Comparison of ENCODE assay signal across 8 cellular contexts in the genomic region with DNA sequence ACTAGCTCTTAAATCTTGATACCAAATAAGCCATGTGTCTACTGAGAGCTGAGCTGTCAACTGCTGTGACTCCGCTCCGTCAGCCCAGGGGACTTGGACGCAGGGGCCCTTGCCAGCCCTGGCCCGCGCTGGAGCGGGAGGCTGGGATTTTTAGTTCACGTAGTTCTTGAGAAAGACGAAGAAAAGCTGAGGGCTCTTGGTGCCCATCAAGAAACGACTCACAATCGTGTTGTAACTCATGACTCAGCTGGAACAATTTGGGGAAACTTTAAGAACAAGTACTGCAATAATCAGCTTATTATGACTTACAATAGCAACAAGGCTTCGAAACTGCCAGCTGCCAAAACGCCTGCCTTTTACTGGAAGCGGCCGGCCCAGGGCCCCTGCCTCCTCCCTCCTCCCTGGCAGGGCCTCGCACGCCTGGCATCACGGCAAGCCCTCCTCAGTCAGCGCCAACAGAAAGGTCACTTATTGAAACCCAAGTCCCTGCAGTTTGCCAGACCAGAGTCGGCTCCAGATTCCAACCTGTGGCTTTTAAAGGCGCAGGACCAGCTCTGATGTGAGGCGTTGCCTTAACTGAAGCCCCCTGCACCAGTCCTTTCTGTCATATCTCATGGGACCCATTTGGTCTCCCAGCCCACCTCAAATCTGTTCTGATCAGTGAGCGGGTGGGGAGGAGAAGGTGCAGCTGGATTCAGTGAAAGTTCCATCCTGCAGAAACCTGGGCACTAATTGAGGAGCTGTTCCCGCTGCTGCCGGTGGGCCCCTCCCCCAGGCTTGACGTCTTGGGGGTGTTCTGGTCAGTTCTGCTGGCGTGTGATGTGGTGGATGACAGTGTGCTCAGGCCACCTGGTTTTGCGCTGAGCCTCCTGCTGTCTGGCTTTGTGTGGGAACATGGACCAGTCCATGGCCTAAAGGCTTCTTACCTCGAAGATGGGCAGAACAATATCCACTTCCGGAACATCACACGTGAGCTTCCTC.
DNase-seq lines count a peak whose midpoint lies in the region; ATAC-seq and TF ChIP-seq lines count a peak whose summit lies in the region.

No MANE protein-coding gene starts in this region.

- peaks cover 34% of the 10 kb centered on the region for H3K79me2 ChIP-seq in GM23248 (ENCODE audit: insufficient read depth)

- H3K36me3 Mint-ChIP-seq in endodermal cell (ENCODE audit: low read depth) = peaks cover 32% of the 10 kb centered on the region

- WGBS in GM23248 (ENCODE audit: low coverage in 1 of 2, low lambda C conversion rate in 2 of 2, missing lambda C conversion rate in 2 of 2), 2 experiments = 17 to 19% methylated on average over 30 of the region's 30 CpGs
- 93% methylated on average over 21 to 30 of the region's 30 CpGs for WGBS in endodermal cell (ENCODE audit: insufficient coverage in 1 of 2, insufficient read length in 1 of 2), 2 experiments
- WGBS in upper lobe of left lung, 2 donors = 37 to 50% methylated on average over 24 to 30 of the region's 30 CpGs

- no peaks in the 10 kb centered on the region for H4K20me1 ChIP-seq in GM23248 (ENCODE audit: insufficient read depth)

- H3K4me1 ChIP-seq in GM23248 (ENCODE audit: insufficient read depth) = peaks cover 27% of the 10 kb centered on the region
- peaks cover 4% of the 10 kb centered on the region for H3K4me1 ChIP-seq in endodermal cell (ENCODE audit: control insufficient read depth, insufficient read depth, low read length)
- H3K4me1 ChIP-seq in mucosa of descending colon (ENCODE audit: low read depth) = peaks cover 10% of the 10 kb centered on the region
- H3K4me1 ChIP-seq in upper lobe of left lung = peaks cover 51 to 63% (median 54%) of the 10 kb centered on the region in 4 donors

- H3K9me3 Mint-ChIP-seq in endodermal cell = no peaks in the 10 kb centered on the region

- peaks cover 32% of the 10 kb centered on the region for H3F3A ChIP-seq in GM23248 (ENCODE audit: insufficient read depth)

- intact Hi-C loops in mucosa of descending colon (cut with DNase I, micrococcal nuclease) = no loop called here

- H3K27me3 Mint-ChIP-seq in endodermal cell (ENCODE audit: insufficient read depth) = peaks cover 4% of the 10 kb centered on the region

- peaks cover 31% of the 10 kb centered on the region for H3K36me3 ChIP-seq in GM23248 (ENCODE audit: low read depth)
- peaks cover 45% of the 10 kb centered on the region for H3K36me3 ChIP-seq in endodermal cell (ENCODE audit: control insufficient read depth, insufficient read depth, low read length)
- H3K36me3 ChIP-seq in mucosa of descending colon (ENCODE audit: low read depth) = no peaks in the 10 kb centered on the region
- peaks cover 16 to 42% (median 29%) of the 10 kb centered on the region in 4 donors for H3K36me3 ChIP-seq in upper lobe of left lung

- ATAC-seq in mucosa of descending colon (peak; percentile 29), upper lobe of left lung (ENCODE audit: low FRiP score in 2 of 2) (peak; percentile 82)

- H3K9ac ChIP-seq in GM23248 (peak overlapping the region; percentile 78), endodermal cell (ENCODE audit: extremely low read depth, low read length, poor library complexity, severe bottlenecking) (no peak overlapping the region)

- H3K9me3 ChIP-seq in GM23248 (ENCODE audit: low read depth) (no peaks in the 10 kb centered on the region), endodermal cell (ENCODE audit: control insufficient read depth, low read length) (no peaks in the 10 kb centered on the region), mucosa of descending colon (no peaks in the 10 kb centered on the region), upper lobe of left lung (no peaks in the 10 kb centered on the region)

- peak overlapping the region; percentile 73 for H3K4me2 ChIP-seq in GM23248 (ENCODE audit: unreplicated experiment)

- TF ChIP-seq POLR2A in upper lobe of left lung (IDR thresholded peaks at IDR 0.05) = peak in 1 of 4 donors; percentile 41

- H3K4me1 Mint-ChIP-seq in endodermal cell = peaks cover 10% of the 10 kb centered on the region

- no peak overlapping the region for H2AFZ ChIP-seq in GM23248

- DNase-seq in GM23248 (peak; percentile 96), RKO (ENCODE audit: low spot score) (peak; percentile 26), endodermal cell (peak; percentile 61), mucosa of descending colon (peak in 2 of 3 donors; percentile 54 to 79), upper lobe of left lung (peak; percentile 89 to 92), HuH-7 (ENCODE audit: low spot score) (no peak), NCI-H748 (lab: John Stamatoyannopoulos, UW; ENCODE audit: unreplicated experiment) (no peak), DMS79 (lab: John Stamatoyannopoulos, UW) (no peak)

- in situ Hi-C loops in GM23248 (cut with MboI) = loop anchor here (25.0 kb wide), 1 partner anchor 958 kb away; no protein-coding TSS in a partner anchor

- no peak overlapping the region for H3K4me3 Mint-ChIP-seq in endodermal cell

- H3K4me3 ChIP-seq in GM23248 = peak overlapping the region; percentile 39
- no peak overlapping the region for H3K4me3 ChIP-seq in endodermal cell (ENCODE audit: low read length)
- no peak overlapping the region for H3K4me3 ChIP-seq in mucosa of descending colon
- H3K4me3 ChIP-seq in upper lobe of left lung = no peak overlapping the region

- H3K27me3 ChIP-seq in GM23248 (replicated peaks; ENCODE audit: insufficient read depth) = no peaks in the 10 kb centered on the region
- no peaks in the 10 kb centered on the region for H3K27me3 ChIP-seq in endodermal cell (ENCODE audit: control insufficient read depth, insufficient read depth, low read length, poor library complexity, severe bottlenecking)
- no peaks in the 10 kb centered on the region for H3K27me3 ChIP-seq in upper lobe of left lung

- H3K27ac Mint-ChIP-seq in endodermal cell = peak overlapping the region; percentile 30

- TF ChIP-seq EP300 in upper lobe of left lung (IDR thresholded peaks at IDR 0.05) = peak in 3 of 4 donors; percentile 29 to 89 (median 63)

- no peak for TF ChIP-seq CTCF in endodermal cell (conservative IDR thresholded peaks at IDR 0.05)
- TF ChIP-seq CTCF in mucosa of descending colon (IDR thresholded peaks at IDR 0.05) = no peak
- no peak for TF ChIP-seq CTCF in upper lobe of left lung (IDR thresholded peaks at IDR 0.05)

- H3K9me2 ChIP-seq in GM23248 (ENCODE audit: insufficient read depth) = no peaks in the 10 kb centered on the region

- peak overlapping the region; percentile 94 for H3K27ac ChIP-seq in GM23248
- peak overlapping the region; percentile 32 for H3K27ac ChIP-seq in endodermal cell (ENCODE audit: low read depth, low read length)
- H3K27ac ChIP-seq in upper lobe of left lung = peak overlapping the region; percentile 82 to 91 (median 85)

Comparison
In these comparisons a context has a peak if more than half of its experiments do, and no peak if none do; other contexts are left out.
1. DNase-seq: peak in GM23248 (single experiment), RKO (single experiment), endodermal cell (single experiment), mucosa of descending colon (2 of 3) and upper lobe of left lung (2 of 2); none in HuH-7 (single experiment), NCI-H748 (single experiment) and DMS79 (single experiment).
2. H3K27ac ChIP-seq: peak in every context shown above with its lines; median percentile 94 in GM23248; 85 in upper lobe of left lung; 32 in endodermal cell.